Comparison of ENCODE assay signal across 1 cellular context in the genomic region with DNA sequence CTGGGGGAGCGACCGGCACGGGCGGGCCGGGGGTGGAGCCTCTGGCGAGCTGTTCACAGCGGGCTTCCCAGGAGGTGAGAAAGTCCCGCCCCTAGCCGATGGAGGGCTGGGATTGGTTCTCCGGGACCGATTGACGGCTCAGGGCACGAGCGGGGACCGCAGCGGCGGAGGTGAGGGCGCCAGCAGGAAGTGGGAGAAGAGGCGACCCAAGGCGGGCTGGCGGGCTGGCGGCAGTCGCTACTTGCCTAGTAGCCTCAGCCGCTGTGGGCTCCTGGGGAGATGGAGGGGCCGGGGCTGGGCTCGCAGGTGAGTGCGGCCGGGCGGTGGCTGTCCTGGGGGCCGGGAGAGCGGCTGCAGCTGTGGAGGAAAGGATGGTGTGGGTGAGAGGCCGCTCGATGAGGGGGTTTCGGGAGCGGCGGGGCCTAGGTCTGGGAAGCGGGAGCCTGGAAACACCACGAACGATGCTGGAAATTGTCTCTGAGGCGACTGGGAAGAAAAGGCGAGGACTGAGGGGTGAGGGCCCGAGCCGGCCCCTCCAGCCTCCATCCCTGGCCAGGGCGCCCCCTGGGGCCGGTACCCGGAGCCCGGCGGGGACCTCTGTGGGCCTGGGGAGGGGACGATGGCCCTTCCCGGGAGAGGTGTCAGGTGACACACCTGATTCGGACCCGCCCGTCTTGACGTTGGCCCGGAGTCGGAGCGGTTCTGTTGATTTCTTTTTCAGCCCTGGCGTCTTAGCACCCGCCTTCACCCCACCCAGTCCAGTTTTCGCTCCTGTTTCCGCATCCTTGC.
TF ChIP-seq lines count a peak whose summit lies in the region.

A gene with protein sequence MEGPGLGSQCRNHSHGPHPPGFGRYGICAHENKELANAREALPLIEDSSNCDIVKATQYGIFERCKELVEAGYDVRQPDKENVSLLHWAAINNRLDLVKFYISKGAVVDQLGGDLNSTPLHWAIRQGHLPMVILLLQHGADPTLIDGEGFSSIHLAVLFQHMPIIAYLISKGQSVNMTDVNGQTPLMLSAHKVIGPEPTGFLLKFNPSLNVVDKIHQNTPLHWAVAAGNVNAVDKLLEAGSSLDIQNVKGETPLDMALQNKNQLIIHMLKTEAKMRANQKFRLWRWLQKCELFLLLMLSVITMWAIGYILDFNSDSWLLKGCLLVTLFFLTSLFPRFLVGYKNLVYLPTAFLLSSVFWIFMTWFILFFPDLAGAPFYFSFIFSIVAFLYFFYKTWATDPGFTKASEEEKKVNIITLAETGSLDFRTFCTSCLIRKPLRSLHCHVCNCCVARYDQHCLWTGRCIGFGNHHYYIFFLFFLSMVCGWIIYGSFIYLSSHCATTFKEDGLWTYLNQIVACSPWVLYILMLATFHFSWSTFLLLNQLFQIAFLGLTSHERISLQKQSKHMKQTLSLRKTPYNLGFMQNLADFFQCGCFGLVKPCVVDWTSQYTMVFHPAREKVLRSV (plus strand): TSS at position 198 of the 789 bp plus-strand sequence. CDS start 82 bp downstream, at position 280.

TF ChIP-seq in K562, 482 proteins besides CTCF, POLR2A, EP300 and RAD21 (continued from another document and continues in another):
- TF ChIP-seq, protein P1, sequence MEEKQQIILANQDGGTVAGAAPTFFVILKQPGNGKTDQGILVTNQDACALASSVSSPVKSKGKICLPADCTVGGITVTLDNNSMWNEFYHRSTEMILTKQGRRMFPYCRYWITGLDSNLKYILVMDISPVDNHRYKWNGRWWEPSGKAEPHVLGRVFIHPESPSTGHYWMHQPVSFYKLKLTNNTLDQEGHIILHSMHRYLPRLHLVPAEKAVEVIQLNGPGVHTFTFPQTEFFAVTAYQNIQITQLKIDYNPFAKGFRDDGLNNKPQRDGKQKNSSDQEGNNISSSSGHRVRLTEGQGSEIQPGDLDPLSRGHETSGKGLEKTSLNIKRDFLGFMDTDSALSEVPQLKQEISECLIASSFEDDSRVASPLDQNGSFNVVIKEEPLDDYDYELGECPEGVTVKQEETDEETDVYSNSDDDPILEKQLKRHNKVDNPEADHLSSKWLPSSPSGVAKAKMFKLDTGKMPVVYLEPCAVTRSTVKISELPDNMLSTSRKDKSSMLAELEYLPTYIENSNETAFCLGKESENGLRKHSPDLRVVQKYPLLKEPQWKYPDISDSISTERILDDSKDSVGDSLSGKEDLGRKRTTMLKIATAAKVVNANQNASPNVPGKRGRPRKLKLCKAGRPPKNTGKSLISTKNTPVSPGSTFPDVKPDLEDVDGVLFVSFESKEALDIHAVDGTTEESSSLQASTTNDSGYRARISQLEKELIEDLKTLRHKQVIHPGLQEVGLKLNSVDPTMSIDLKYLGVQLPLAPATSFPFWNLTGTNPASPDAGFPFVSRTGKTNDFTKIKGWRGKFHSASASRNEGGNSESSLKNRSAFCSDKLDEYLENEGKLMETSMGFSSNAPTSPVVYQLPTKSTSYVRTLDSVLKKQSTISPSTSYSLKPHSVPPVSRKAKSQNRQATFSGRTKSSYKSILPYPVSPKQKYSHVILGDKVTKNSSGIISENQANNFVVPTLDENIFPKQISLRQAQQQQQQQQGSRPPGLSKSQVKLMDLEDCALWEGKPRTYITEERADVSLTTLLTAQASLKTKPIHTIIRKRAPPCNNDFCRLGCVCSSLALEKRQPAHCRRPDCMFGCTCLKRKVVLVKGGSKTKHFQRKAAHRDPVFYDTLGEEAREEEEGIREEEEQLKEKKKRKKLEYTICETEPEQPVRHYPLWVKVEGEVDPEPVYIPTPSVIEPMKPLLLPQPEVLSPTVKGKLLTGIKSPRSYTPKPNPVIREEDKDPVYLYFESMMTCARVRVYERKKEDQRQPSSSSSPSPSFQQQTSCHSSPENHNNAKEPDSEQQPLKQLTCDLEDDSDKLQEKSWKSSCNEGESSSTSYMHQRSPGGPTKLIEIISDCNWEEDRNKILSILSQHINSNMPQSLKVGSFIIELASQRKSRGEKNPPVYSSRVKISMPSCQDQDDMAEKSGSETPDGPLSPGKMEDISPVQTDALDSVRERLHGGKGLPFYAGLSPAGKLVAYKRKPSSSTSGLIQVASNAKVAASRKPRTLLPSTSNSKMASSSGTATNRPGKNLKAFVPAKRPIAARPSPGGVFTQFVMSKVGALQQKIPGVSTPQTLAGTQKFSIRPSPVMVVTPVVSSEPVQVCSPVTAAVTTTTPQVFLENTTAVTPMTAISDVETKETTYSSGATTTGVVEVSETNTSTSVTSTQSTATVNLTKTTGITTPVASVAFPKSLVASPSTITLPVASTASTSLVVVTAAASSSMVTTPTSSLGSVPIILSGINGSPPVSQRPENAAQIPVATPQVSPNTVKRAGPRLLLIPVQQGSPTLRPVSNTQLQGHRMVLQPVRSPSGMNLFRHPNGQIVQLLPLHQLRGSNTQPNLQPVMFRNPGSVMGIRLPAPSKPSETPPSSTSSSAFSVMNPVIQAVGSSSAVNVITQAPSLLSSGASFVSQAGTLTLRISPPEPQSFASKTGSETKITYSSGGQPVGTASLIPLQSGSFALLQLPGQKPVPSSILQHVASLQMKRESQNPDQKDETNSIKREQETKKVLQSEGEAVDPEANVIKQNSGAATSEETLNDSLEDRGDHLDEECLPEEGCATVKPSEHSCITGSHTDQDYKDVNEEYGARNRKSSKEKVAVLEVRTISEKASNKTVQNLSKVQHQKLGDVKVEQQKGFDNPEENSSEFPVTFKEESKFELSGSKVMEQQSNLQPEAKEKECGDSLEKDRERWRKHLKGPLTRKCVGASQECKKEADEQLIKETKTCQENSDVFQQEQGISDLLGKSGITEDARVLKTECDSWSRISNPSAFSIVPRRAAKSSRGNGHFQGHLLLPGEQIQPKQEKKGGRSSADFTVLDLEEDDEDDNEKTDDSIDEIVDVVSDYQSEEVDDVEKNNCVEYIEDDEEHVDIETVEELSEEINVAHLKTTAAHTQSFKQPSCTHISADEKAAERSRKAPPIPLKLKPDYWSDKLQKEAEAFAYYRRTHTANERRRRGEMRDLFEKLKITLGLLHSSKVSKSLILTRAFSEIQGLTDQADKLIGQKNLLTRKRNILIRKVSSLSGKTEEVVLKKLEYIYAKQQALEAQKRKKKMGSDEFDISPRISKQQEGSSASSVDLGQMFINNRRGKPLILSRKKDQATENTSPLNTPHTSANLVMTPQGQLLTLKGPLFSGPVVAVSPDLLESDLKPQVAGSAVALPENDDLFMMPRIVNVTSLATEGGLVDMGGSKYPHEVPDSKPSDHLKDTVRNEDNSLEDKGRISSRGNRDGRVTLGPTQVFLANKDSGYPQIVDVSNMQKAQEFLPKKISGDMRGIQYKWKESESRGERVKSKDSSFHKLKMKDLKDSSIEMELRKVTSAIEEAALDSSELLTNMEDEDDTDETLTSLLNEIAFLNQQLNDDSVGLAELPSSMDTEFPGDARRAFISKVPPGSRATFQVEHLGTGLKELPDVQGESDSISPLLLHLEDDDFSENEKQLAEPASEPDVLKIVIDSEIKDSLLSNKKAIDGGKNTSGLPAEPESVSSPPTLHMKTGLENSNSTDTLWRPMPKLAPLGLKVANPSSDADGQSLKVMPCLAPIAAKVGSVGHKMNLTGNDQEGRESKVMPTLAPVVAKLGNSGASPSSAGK (IDR thresholded peaks at IDR 0.05): 0 out of 2 replicates have a peak, but pooled peaks have one; percentile 21
- TF ChIP-seq, protein P2, sequence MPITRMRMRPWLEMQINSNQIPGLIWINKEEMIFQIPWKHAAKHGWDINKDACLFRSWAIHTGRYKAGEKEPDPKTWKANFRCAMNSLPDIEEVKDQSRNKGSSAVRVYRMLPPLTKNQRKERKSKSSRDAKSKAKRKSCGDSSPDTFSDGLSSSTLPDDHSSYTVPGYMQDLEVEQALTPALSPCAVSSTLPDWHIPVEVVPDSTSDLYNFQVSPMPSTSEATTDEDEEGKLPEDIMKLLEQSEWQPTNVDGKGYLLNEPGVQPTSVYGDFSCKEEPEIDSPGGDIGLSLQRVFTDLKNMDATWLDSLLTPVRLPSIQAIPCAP (CRISPR knock-in tag; IDR thresholded peaks at IDR 0.05; ENCODE audit: borderline replicate concordance): no peak
- TF ChIP-seq CBX1 (IDR thresholded peaks at IDR 0.05; ENCODE audit: low read depth): no peak
- peak; percentile 84 for TF ChIP-seq ELF1 (tag; IDR thresholded peaks at IDR 0.05)
- TF ChIP-seq CHD2 (IDR thresholded peaks at IDR 0.05; ENCODE audit: low read depth, low read length): peak; percentile 60
- TF ChIP-seq RBM22 (IDR thresholded peaks at IDR 0.05; ENCODE audit: low read depth, low read length, poor library complexity, severe bottlenecking): no peak
- TF ChIP-seq, protein P3, sequence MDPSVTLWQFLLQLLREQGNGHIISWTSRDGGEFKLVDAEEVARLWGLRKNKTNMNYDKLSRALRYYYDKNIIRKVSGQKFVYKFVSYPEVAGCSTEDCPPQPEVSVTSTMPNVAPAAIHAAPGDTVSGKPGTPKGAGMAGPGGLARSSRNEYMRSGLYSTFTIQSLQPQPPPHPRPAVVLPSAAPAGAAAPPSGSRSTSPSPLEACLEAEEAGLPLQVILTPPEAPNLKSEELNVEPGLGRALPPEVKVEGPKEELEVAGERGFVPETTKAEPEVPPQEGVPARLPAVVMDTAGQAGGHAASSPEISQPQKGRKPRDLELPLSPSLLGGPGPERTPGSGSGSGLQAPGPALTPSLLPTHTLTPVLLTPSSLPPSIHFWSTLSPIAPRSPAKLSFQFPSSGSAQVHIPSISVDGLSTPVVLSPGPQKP (CRISPR knock-in tag; IDR thresholded peaks at IDR 0.05): no peak
- no peak for TF ChIP-seq CBX2 (IDR thresholded peaks at IDR 0.05; ENCODE audit: insufficient read depth, low read length, poor library complexity, severe bottlenecking)
- TF ChIP-seq PCBP1 (IDR thresholded peaks at IDR 0.05; ENCODE audit: low read depth, low read length, poor library complexity, severe bottlenecking): peak; percentile 45
- TF ChIP-seq TARDBP (IDR thresholded peaks at IDR 0.05): no peak
- TF ChIP-seq BHLHE40 (IDR thresholded peaks at IDR 0.05; ENCODE audit: low read length): peak; percentile 93
- TF ChIP-seq KDM5B (IDR thresholded peaks at IDR 0.05; ENCODE audit: insufficient replicate concordance, low read depth, low read length): peak; percentile 35
- peak; percentile 21; the same call in 1 of the 2 replicates for TF ChIP-seq PML (IDR thresholded peaks at IDR 0.05; ENCODE audit: low read length)
- TF ChIP-seq ZNF224 (CRISPR knock-in tag; IDR thresholded peaks at IDR 0.05): no peak
- TF ChIP-seq, protein P4, sequence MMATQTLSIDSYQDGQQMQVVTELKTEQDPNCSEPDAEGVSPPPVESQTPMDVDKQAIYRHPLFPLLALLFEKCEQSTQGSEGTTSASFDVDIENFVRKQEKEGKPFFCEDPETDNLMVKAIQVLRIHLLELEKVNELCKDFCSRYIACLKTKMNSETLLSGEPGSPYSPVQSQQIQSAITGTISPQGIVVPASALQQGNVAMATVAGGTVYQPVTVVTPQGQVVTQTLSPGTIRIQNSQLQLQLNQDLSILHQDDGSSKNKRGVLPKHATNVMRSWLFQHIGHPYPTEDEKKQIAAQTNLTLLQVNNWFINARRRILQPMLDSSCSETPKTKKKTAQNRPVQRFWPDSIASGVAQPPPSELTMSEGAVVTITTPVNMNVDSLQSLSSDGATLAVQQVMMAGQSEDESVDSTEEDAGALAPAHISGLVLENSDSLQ (IDR thresholded peaks at IDR 0.05): peak; percentile 98
- TF ChIP-seq HDAC6 (IDR thresholded peaks at IDR 0.05; ENCODE audit: low read depth, low read length): no peak
- TF ChIP-seq, protein P5, sequence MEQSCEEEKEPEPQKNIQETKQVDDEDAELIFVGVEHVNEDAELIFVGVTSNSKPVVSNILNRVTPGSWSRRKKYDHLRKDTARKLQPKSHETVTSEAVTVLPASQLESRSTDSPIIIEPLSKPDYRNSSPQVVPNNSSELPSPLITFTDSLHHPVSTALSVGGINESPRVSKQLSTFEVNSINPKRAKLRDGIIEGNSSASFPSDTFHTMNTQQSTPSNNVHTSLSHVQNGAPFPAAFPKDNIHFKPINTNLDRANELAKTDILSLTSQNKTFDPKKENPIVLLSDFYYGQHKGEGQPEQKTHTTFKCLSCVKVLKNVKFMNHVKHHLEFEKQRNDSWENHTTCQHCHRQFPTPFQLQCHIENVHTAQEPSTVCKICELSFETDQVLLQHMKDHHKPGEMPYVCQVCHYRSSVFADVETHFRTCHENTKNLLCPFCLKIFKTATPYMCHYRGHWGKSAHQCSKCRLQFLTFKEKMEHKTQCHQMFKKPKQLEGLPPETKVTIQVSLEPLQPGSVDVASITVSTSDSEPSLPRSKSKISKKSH (CRISPR knock-in tag; IDR thresholded peaks at IDR 0.05): no peak
- no peak for TF ChIP-seq TAF15 (IDR thresholded peaks at IDR 0.05; ENCODE audit: low read depth, low read length)
- TF ChIP-seq ZZZ3 (IDR thresholded peaks at IDR 0.05): 0 out of 2 replicates have a peak, but pooled peaks have one; percentile 64
- no peak for TF ChIP-seq ARHGAP35 (IDR thresholded peaks at IDR 0.05; ENCODE audit: partially characterized antibody)
- no peak for TF ChIP-seq LARP7 (IDR thresholded peaks at IDR 0.05)
- TF ChIP-seq BDP1 (IDR thresholded peaks at IDR 0.05; ENCODE audit: insufficient read depth, insufficient read length): no peak
- TF ChIP-seq FIP1L1 (IDR thresholded peaks at IDR 0.05; ENCODE audit: low read depth, low read length, poor library complexity, severe bottlenecking): peak; percentile 25
- TF ChIP-seq, protein P6, sequence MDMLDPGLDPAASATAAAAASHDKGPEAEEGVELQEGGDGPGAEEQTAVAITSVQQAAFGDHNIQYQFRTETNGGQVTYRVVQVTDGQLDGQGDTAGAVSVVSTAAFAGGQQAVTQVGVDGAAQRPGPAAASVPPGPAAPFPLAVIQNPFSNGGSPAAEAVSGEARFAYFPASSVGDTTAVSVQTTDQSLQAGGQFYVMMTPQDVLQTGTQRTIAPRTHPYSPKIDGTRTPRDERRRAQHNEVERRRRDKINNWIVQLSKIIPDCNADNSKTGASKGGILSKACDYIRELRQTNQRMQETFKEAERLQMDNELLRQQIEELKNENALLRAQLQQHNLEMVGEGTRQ (CRISPR knock-in tag; IDR thresholded peaks at IDR 0.05): peak; percentile 49
- TF ChIP-seq PHB2 (IDR thresholded peaks at IDR 0.05; ENCODE audit: low read depth): no peak
- no peak for TF ChIP-seq PTRF (tag; IDR thresholded peaks at IDR 0.05)
- no peak for TF ChIP-seq ARNT (IDR thresholded peaks at IDR 0.05)
- TF ChIP-seq MBD2 (IDR thresholded peaks at IDR 0.05; ENCODE audit: borderline replicate concordance, low read depth): peak; percentile 85; the same call in 1 of the 2 replicates
- TF ChIP-seq ETV6 (IDR thresholded peaks at IDR 0.05; ENCODE audit: borderline replicate concordance in 1 of 2, low read depth in 2 of 2, low read length in 1 of 2): no peak
- no peak for TF ChIP-seq ETV6 (CRISPR knock-in tag; IDR thresholded peaks at IDR 0.05; ENCODE audit: borderline replicate concordance)
- TF ChIP-seq SUPT5H (IDR thresholded peaks at IDR 0.05): peak; percentile 85
- TF ChIP-seq, protein P7, sequence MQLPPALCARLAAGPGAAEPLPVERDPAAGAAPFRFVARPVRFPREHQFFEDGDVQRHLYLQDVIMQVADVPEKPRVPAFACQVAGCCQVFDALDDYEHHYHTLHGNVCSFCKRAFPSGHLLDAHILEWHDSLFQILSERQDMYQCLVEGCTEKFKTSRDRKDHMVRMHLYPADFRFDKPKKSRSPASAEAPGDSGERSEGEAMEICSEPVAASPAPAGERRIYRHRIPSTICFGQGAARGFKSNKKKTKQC (CRISPR knock-in tag; IDR thresholded peaks at IDR 0.05): no peak
- TF ChIP-seq, protein P8, sequence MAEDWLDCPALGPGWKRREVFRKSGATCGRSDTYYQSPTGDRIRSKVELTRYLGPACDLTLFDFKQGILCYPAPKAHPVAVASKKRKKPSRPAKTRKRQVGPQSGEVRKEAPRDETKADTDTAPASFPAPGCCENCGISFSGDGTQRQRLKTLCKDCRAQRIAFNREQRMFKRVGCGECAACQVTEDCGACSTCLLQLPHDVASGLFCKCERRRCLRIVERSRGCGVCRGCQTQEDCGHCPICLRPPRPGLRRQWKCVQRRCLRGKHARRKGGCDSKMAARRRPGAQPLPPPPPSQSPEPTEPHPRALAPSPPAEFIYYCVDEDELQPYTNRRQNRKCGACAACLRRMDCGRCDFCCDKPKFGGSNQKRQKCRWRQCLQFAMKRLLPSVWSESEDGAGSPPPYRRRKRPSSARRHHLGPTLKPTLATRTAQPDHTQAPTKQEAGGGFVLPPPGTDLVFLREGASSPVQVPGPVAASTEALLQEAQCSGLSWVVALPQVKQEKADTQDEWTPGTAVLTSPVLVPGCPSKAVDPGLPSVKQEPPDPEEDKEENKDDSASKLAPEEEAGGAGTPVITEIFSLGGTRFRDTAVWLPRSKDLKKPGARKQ (CRISPR knock-in tag; IDR thresholded peaks at IDR 0.05): no peak
- TF ChIP-seq ZSCAN32 (CRISPR knock-in tag; IDR thresholded peaks at IDR 0.05): no peak
